Comparison of ENCODE assay signal across 8 cellular contexts in genomic region chrX:64206556-64207162, GRCh38. TPM values are rescaled to one million over a fixed set of nuclear protein-coding genes. Genes with fewer than 3 reads are reported as not detected.
DNase-seq lines count a peak whose midpoint lies in the region; ATAC-seq and FAIRE-seq lines count a peak whose summit lies in the region.

No MANE protein-coding gene starts in this region.

- no peaks in the 10 kb centered on the region for H3K27me3 Mint-ChIP-seq in dendritic cell treated with granulocyte-macrophage colony-stimulating factor and Interleukin-4, amounts not matched to agents 40 ng/mL and 50 ng/mL, for 4 days
- no peaks in the 10 kb centered on the region for H3K27me3 Mint-ChIP-seq in naive B cell

- H3K27ac ChIP-seq in KOPT-K1 (ENCODE audit: low read depth, low read length, poor library complexity, severe bottlenecking) = peak overlapping the region; percentile 64

- no peaks in the 10 kb centered on the region for H3K36me3 ChIP-seq in KOPT-K1 (ENCODE audit: insufficient read depth, low read length)

- no peaks in the 10 kb centered on the region for H3K36me3 Mint-ChIP-seq in dendritic cell treated with granulocyte-macrophage colony-stimulating factor and Interleukin-4, amounts not matched to agents 40 ng/mL and 50 ng/mL, for 4 days (ENCODE audit: low read depth)
- H3K36me3 Mint-ChIP-seq in naive B cell = no peaks in the 10 kb centered on the region

- H3K4me3 Mint-ChIP-seq in dendritic cell treated with granulocyte-macrophage colony-stimulating factor and Interleukin-4, amounts not matched to agents 40 ng/mL and 50 ng/mL, for 4 days = peak overlapping the region; percentile 88
- H3K4me3 Mint-ChIP-seq in naive B cell = peak overlapping the region; percentile 86 to 95 (median 92)

- no peaks in the 10 kb centered on the region for H3K9me3 ChIP-seq in KOPT-K1 (ENCODE audit: insufficient read depth, low read length, poor library complexity, severe bottlenecking)

- no peak for FAIRE-seq in frontal cortex (lab: Jason Lieb, UNC)

- no peaks in the 10 kb centered on the region for H3K9me3 Mint-ChIP-seq in dendritic cell treated with granulocyte-macrophage colony-stimulating factor and Interleukin-4, amounts not matched to agents 40 ng/mL and 50 ng/mL, for 4 days
- H3K9me3 Mint-ChIP-seq in naive B cell = peaks cover 0 to 2% (median 0%) of the 10 kb centered on the region in 7 donors

- intact Hi-C loops in dendritic cell treated with granulocyte-macrophage colony-stimulating factor and Interleukin-4, amounts not matched to agents 40 ng/mL and 50 ng/mL, for 4 days (cut with micrococcal nuclease) = loop anchor here (5.0 to 10.0 kb wide), 2 partner anchors 449 to 862 kb away; no protein-coding TSS in a partner anchor

- peaks cover 24% of the 10 kb centered on the region for H3K4me1 Mint-ChIP-seq in dendritic cell treated with granulocyte-macrophage colony-stimulating factor and Interleukin-4, amounts not matched to agents 40 ng/mL and 50 ng/mL, for 4 days (ENCODE audit: low read depth)
- peaks cover 11 to 16% (median 13%) of the 10 kb centered on the region in 3 donors for H3K4me1 Mint-ChIP-seq in naive B cell

- peak overlapping the region; percentile 93 for H3K27ac Mint-ChIP-seq in dendritic cell treated with granulocyte-macrophage colony-stimulating factor and Interleukin-4, amounts not matched to agents 40 ng/mL and 50 ng/mL, for 4 days
- peak overlapping the region in 5 of 6 donors; percentile 41 to 96 (median 88) for H3K27ac Mint-ChIP-seq in naive B cell

- ATAC-seq in naive B cell (ENCODE audit: low read depth in 2 of 2) = no peak

- DNase-seq in AG08395 (ENCODE audit: low spot score) = peak; percentile 12
- DNase-seq in naive B cell = no peak
- no peak for DNase-seq in stimulated activated CD4-positive, alpha-beta T cell treated with anti-CD3 and anti-CD28 coated beads, Interleukin-15, amount 100 ng/mL, for 24 hours
- no peak for DNase-seq in ureter (ENCODE audit: low spot score)
- no peak for DNase-seq in frontal cortex (ENCODE audit: low spot score in 2 of 2)
- DNase-seq in NCI-H446 (lab: John Stamatoyannopoulos, UW) = no peak

RNA-seq across cellular contexts. Expression of gene AMER1, which starts 1.2 kb away (rescaled TPM):
- under 1 TPM in 4 of 6 donors, not detected in 2; 0.04 to 0.12 (median 0.08) TPM for polyA plus RNA-seq in naive B cell (ENCODE audit: low read depth in 6 of 6)
- total RNA-seq in ureter (7.6 TPM), frontal cortex (7.7 TPM)

RNA-seq across cellular contexts. Expression of gene ASB12, which starts 23.7 kb away (rescaled TPM):
- polyA plus RNA-seq in naive B cell (ENCODE audit: low read depth in 6 of 6) = under 1 TPM in 5 of 6 donors, not detected in 1; 0.21 to 0.74 (median 0.39) TPM
- total RNA-seq in ureter (2.1 TPM), frontal cortex (0.41 TPM)
